ENCODE assay signal across 14 cellular contexts in the genomic region with DNA sequence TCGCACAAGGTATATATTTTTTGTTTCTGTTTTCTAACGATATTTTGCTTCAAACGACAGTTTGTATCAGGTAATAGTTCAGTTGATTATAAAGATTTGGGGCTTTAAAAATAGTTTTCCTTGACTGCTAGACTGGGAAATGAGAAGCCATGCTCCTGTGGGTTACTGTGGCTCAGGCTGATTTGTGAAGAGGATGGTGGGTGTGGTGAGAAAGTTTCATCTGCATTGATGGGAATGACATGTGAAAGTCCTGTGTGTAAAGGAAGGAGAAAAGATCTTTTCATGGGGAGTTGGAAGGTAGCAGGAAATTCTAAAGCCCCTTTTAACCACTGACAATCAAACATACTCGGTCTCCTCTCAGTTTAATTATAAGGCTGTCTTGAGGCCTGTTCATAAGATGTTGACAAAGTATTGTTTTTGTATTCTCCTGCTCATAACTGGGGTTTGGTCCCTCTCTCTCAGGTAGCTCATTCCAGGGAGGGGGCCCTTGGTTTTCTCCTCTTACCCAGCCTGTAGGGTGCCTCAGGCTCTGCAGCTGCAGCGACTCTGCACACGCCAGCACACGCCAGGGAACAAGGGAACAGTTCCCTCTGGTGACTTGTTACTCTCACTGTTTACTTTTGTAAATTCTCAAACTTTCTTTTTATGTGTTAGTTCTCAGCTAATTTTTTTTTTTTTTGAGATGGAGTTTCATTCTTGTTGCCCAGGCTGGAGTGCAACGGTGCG.
"Had no signal": no experiment of that assay in that cellular context is flagged by ENCODE, and none has a peak within 500 bp of the region (broad histone marks: within the 10 kb centered on the region; RNA-seq: fewer than 3 reads in every experiment).

No MANE protein-coding gene starts in this region.

- H3K36me3 ChIP-seq: colonic mucosa, gastroesophageal sphincter, spleen had no signal

- H3K4me3 ChIP-seq: colonic mucosa, gastroesophageal sphincter, spleen had no signal

- H3K9me3 ChIP-seq: colonic mucosa, gastroesophageal sphincter, spleen had no signal

- H3K4me1 ChIP-seq: colonic mucosa, spleen had no signal

- H3K27me3 ChIP-seq: colonic mucosa, gastroesophageal sphincter had no signal

- H3K27ac Mint-ChIP-seq: activated CD4-positive, alpha-beta T cell treated with anti-CD3 and anti-CD28 coated beads for 36 hours; activated CD8-positive, alpha-beta T cell treated with anti-CD3 and anti-CD28 coated beads for 36 hours; activated naive CD8-positive, alpha-beta T cell treated with anti-CD3 and anti-CD28 coated beads, Interleukin-2, amount 10 ng/mL, durations not matched to agents 7 days and 5 days; stimulated activated naive B cell treated with anti-CD40 and anti-IgM and Interleukin-4, amounts not matched to agents 10 μg/mL and 1 μg/mL and 100 μg/mL, for 72 hours had no signal

- ATAC-seq: activated CD4-positive, alpha-beta T cell treated with anti-CD3 and anti-CD28 coated beads for 36 hours; activated CD8-positive, alpha-beta T cell treated with anti-CD3 and anti-CD28 coated beads for 36 hours; gastroesophageal sphincter; stimulated activated naive B cell treated with anti-CD40 and anti-IgM and Interleukin-4, amounts not matched to agents 10 μg/mL and 1 μg/mL and 100 μg/mL, for 72 hours had no signal

- H3K9me3 Mint-ChIP-seq: activated CD8-positive, alpha-beta T cell treated with anti-CD3 and anti-CD28 coated beads for 36 hours; activated naive CD8-positive, alpha-beta T cell treated with anti-CD3 and anti-CD28 coated beads, Interleukin-2, amount 10 ng/mL, durations not matched to agents 7 days and 5 days; stimulated activated naive B cell treated with anti-CD40 and anti-IgM and Interleukin-4, amounts not matched to agents 10 μg/mL and 1 μg/mL and 100 μg/mL, for 72 hours had no signal

- H3K27ac ChIP-seq: colonic mucosa, spleen had no signal

- DNase-seq: activated CD4-positive, alpha-beta T cell treated with anti-CD3 and anti-CD28 coated beads for 36 hours; activated CD8-positive, alpha-beta memory T cell treated with anti-CD3 and anti-CD28 coated beads, Interleukin-2, amount 50 U/mL, for 48 hours; activated CD8-positive, alpha-beta T cell treated with anti-CD3 and anti-CD28 coated beads for 36 hours; activated naive CD8-positive, alpha-beta T cell treated with anti-CD3 and anti-CD28 coated beads, Interleukin-2, amount 10 ng/mL, durations not matched to agents 7 days and 5 days; anterior cingulate cortex; colonic mucosa; kidney; spleen; stimulated activated CD4-positive, alpha-beta T cell treated with anti-CD3 and anti-CD28 coated beads, Interleukin-2, amount 100 ng/mL, for 24 hours; stimulated activated naive B cell treated with anti-CD40 and anti-IgM and Interleukin-4, amounts not matched to agents 10 μg/mL and 1 μg/mL and 100 μg/mL, for 72 hours; T1000; trophoblast cell had no signal

- FAIRE-seq: endothelial cell of umbilical vein, kidney had no signal

- H3K4me3 Mint-ChIP-seq: activated CD4-positive, alpha-beta T cell treated with anti-CD3 and anti-CD28 coated beads for 36 hours; activated CD8-positive, alpha-beta T cell treated with anti-CD3 and anti-CD28 coated beads for 36 hours; activated naive CD8-positive, alpha-beta T cell treated with anti-CD3 and anti-CD28 coated beads, Interleukin-2, amount 10 ng/mL, durations not matched to agents 7 days and 5 days; stimulated activated naive B cell treated with anti-CD40 and anti-IgM and Interleukin-4, amounts not matched to agents 10 μg/mL and 1 μg/mL and 100 μg/mL, for 72 hours had no signal

- H3K36me3 Mint-ChIP-seq: activated naive CD8-positive, alpha-beta T cell treated with anti-CD3 and anti-CD28 coated beads, Interleukin-2, amount 10 ng/mL, durations not matched to agents 7 days and 5 days; stimulated activated naive B cell treated with anti-CD40 and anti-IgM and Interleukin-4, amounts not matched to agents 10 μg/mL and 1 μg/mL and 100 μg/mL, for 72 hours had no signal
